In the genomic region with DNA sequence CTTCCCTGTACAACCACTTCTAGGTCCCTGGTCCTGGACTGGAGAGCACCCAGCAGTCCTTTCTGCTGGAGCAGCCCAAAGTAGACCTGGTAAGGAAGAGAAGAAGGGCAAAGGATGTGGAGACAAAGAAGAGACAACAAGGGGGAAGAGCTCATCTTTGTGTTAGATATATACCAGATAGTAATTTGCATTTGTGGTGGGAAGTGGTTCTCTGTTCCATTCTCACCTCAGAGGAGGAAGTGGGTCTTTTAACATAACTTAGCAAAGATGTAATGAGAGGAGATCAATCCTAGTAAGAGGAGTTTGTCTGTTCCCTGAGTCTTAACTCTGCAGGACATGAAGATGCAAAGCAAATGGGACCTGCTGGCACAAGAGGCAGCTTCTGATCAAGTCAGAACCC, we compare ENCODE assay signal across 12 cellular contexts. TPM values are rescaled to one million over a fixed set of nuclear protein-coding genes. Genes with fewer than 3 reads are reported as not detected.
A peak's percentile ranks its signal among the peaks of the same experiment; 100 is the strongest.
DNase-seq lines count a peak whose midpoint lies in the region; ATAC-seq, FAIRE-seq and TF ChIP-seq lines count a peak whose summit lies in the region.
"Had no signal": no experiment of that assay in that cellular context is flagged by ENCODE, and none has a peak within 500 bp of the region (broad histone marks: within the 10 kb centered on the region; RNA-seq: fewer than 3 reads in every experiment).

No MANE protein-coding gene starts in this region.

- H2AK5ac ChIP-seq in mesenchymal stem cell (ENCODE audit: low read length, severe bottlenecking): peak overlapping the region; percentile 96

- H3K4me2 ChIP-seq in mesenchymal stem cell (ENCODE audit: low read length, poor library complexity, severe bottlenecking): no peak overlapping the region
- H3K4me2 ChIP-seq: hepatocyte had no signal

- no peak overlapping the region for H3K4me3 ChIP-seq in mesenchymal stem cell (ENCODE audit: insufficient read depth in 1 of 2, low read depth in 1 of 2, low read length in 2 of 2)
- H3K4me3 ChIP-seq: hepatocyte, Peyer's patch, sigmoid colon had no signal

- H4K91ac ChIP-seq in mesenchymal stem cell (ENCODE audit: low read length): no peak overlapping the region

- no peak overlapping the region for H3K14ac ChIP-seq in mesenchymal stem cell (ENCODE audit: low read length in 2 of 2)

- FAIRE-seq in urothelium cell line (lab: Jason Lieb, UNC): no peak

- DNase-seq in mesenchymal stem cell (no peak), urothelium cell line (ENCODE audit: low spot score) (no peak), SKM-1 treated with dmso at 0.1 percent for 144 hours (lab: John Stamatoyannopoulos, UW; ENCODE audit: unreplicated experiment) (no peak), GM13977 (ENCODE audit: low spot score) (no peak)
- DNase-seq: DMS53, NCI-H1417, Peyer's patch, sigmoid colon had no signal

- no peak overlapping the region for H3K18ac ChIP-seq in mesenchymal stem cell (ENCODE audit: low read depth in 1 of 2, low read length in 2 of 2)

- ATAC-seq in GM19023 (IDR thresholded peaks at IDR 0.05; ENCODE audit: unreplicated experiment): peak; percentile 90
- peak; percentile 96 for ATAC-seq in GM21619 (IDR thresholded peaks at IDR 0.05; ENCODE audit: unreplicated experiment)
- peak; percentile 93 for ATAC-seq in HG03139 (IDR thresholded peaks at IDR 0.05; ENCODE audit: unreplicated experiment)

- in situ Hi-C loops in GM13977 (cut with MboI; ENCODE audit: low pct_unique_long_range_greater_than_20kb, low sequenced_read_pairs, unreplicated experiment): no loop called here

- H2BK120ac ChIP-seq in mesenchymal stem cell (ENCODE audit: low read depth, low read length): no peak overlapping the region

- H3K4ac ChIP-seq in mesenchymal stem cell (ENCODE audit: low read depth in 1 of 2, low read length in 2 of 2): no peak overlapping the region

- H2BK5ac ChIP-seq in mesenchymal stem cell (ENCODE audit: low read depth, low read length, poor library complexity, severe bottlenecking): no peak overlapping the region

- H3K9me3 ChIP-seq in mesenchymal stem cell (ENCODE audit: control insufficient read depth, low read length): no peaks in the 10 kb centered on the region
- H3K9me3 ChIP-seq: Peyer's patch, sigmoid colon had no signal

- H3K23ac ChIP-seq in mesenchymal stem cell (ENCODE audit: low read length in 2 of 2): no peak overlapping the region

- no peaks in the 10 kb centered on the region for H3K4me1 ChIP-seq in mesenchymal stem cell (ENCODE audit: control insufficient read depth, insufficient read depth, low read depth, low read length)
- H3K4me1 ChIP-seq: Peyer's patch, sigmoid colon had no signal

- H4K8ac ChIP-seq in mesenchymal stem cell (ENCODE audit: low read length): no peak overlapping the region

- peaks cover 26% of the 10 kb centered on the region for H3K79me1 ChIP-seq in mesenchymal stem cell (replicated peaks; ENCODE audit: low read length, poor library complexity, severe bottlenecking)

- H2BK12ac ChIP-seq in mesenchymal stem cell (ENCODE audit: low read length in 2 of 2): no peak overlapping the region

- H3K27me3 ChIP-seq in mesenchymal stem cell (ENCODE audit: control insufficient read depth in 1 of 2, insufficient read depth in 1 of 2, low read length in 2 of 2): peaks cover 0 to 6% of the 10 kb centered on the region in 2 experiments
- H3K27me3 ChIP-seq: hepatocyte, Peyer's patch, sigmoid colon had no signal

- no peak overlapping the region for H2AFZ ChIP-seq in mesenchymal stem cell (ENCODE audit: low read depth, low read length)
- H2AFZ ChIP-seq: hepatocyte had no signal

- peaks cover 0 to 10% of the 10 kb centered on the region in 2 experiments for H3K36me3 ChIP-seq in mesenchymal stem cell (ENCODE audit: control insufficient read depth in 1 of 2, insufficient read depth in 2 of 2, low read depth in 1 of 2, low read length in 2 of 2)
- H3K36me3 ChIP-seq: Peyer's patch, sigmoid colon had no signal

- no peak overlapping the region for H2BK15ac ChIP-seq in mesenchymal stem cell (ENCODE audit: low read depth, poor library complexity, severe bottlenecking)

- no peak overlapping the region for H3K9ac ChIP-seq in mesenchymal stem cell (ENCODE audit: low read length)

- no peak overlapping the region for H3K27ac ChIP-seq in mesenchymal stem cell (ENCODE audit: low read length, poor library complexity, severe bottlenecking)
- H3K27ac ChIP-seq: hepatocyte, Peyer's patch, sigmoid colon had no signal

- TF ChIP-seq CTCF in GM13977 (IDR thresholded peaks at IDR 0.05; ENCODE audit: extremely low read depth, insufficient read depth, missing control alignments): no peak

RNA-seq across cellular contexts. Expression of gene CCDC198, which starts 8.0 kb away (rescaled TPM):
- not detected for polyA plus RNA-seq in mesenchymal stem cell (2013, experiment 1 of 2)
- polyA plus RNA-seq in mesenchymal stem cell (2013, experiment 2 of 2): not detected
- polyA plus RNA-seq: sigmoid colon had no signal
